ENCODE assay signal across 19 cellular contexts in the genomic region with DNA sequence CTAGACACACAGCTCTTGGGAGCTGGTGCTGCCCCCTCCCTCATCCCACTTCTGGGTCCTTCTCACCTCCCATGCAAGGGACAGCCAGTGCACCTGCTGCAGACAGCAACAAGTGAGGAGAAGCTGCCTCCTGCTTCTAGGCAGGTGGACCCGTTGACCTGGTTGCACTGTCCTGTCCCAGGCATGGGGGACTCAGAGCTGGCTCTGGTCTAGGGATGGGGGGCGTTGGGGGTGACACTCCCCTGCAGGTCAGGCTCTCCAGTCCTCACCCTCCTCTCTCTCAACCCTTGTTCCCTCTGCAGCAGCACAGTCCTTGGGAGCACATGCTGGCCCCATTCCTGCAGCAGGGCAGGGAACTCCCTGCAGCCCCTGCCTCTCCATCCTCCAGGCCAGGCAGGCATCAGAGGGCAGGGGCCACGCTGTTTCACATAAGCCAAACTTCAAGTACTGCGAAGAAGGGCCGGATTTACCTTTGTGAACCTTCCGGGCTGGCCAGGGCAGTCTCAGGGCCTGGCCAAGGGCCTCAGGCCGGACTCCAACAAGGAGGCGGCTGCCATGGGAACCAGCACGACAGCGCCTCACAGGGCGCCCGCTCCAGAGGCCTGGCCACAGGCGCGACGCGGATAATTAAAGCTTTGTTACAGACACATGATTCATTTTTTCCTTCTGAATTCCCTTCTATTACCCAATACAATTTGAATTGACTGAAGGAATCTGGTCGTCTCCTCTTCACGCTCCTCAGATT. TPM values are rescaled to one million over a fixed set of nuclear protein-coding genes. Genes with fewer than 3 reads are reported as not detected.
DNase-seq lines count a peak whose midpoint lies in the region; ATAC-seq and TF ChIP-seq lines count a peak whose summit lies in the region.
"Had no signal": no experiment of that assay in that cellular context is flagged by ENCODE, and none has a peak within 500 bp of the region (broad histone marks: within the 10 kb centered on the region; RNA-seq: fewer than 3 reads in every experiment).

No MANE protein-coding gene starts in this region.

- DNase-seq in Right ventricle myocardium inferior (ENCODE audit: missing footprints) (peak; percentile 20), left ventricle myocardium inferior (no peak), cerebellar cortex (ENCODE audit: low spot score) (peak; percentile 55), lower lobe of right lung (peak; percentile 36), substantia nigra (lab: John Stamatoyannopoulos, UW) (peak in 37 of 49 donors; percentile 18 to 86 (median 52)), omental fat pad (ENCODE audit: low spot score) (no peak)
- no peak for DNase-seq in activated T-helper 2 cell treated with anti-CD3 and anti-CD28 coated beads, Interferon-gamma antibody, Interleukin-2, Interleukin-4, amounts not matched to agents 10 μg/mL and 5 μg/mL and 100 μg/mL, durations not matched to agents 14 hours and 24 hours and 36 hours (ENCODE audit: low spot score)
- DNase-seq: Calu3, foreskin keratinocyte, islet precursor cell, naive B cell, NCI-H2029 treated with DMSO at 0.1 percent for 48 hours, SK-N-SH had no signal

- H3K9me3 Mint-ChIP-seq in activated T-helper 2 cell treated with anti-CD3 and anti-CD28 coated beads, Interferon-gamma antibody, Interleukin-2, Interleukin-4, amounts not matched to agents 10 μg/mL and 5 μg/mL and 100 μg/mL, durations not matched to agents 14 hours and 24 hours and 36 hours = no peaks in the 10 kb centered on the region
- H3K9me3 Mint-ChIP-seq: activated naive CD4-positive, alpha-beta T cell treated with anti-CD3 and anti-CD28 coated beads, Interleukin-2, amount 50 U/mL, for 24 hours; naive B cell; WTC11 had no signal

- H3K9me3 ChIP-seq in left ventricle myocardium inferior (replicated peaks) = no peaks in the 10 kb centered on the region
- no peaks in the 10 kb centered on the region for H3K9me3 ChIP-seq in lower lobe of right lung
- H3K9me3 ChIP-seq: A549, SK-N-SH, upper lobe of left lung had no signal

- TF ChIP-seq CTCF in left ventricle myocardium inferior (IDR thresholded peaks at IDR 0.05; ENCODE audit: borderline replicate concordance) (no peak), lower lobe of right lung (IDR thresholded peaks at IDR 0.05) (no peak), omental fat pad (IDR thresholded peaks at IDR 0.05) (no peak)

- intact Hi-C loops in Right ventricle myocardium inferior (cut with DNase I) (no loop called here), left ventricle myocardium inferior (cut with micrococcal nuclease) (no loop called here), lower lobe of right lung (cut with DNase I) (no loop called here)
- intact Hi-C loops in activated T-helper 2 cell treated with anti-CD3 and anti-CD28 coated beads, Interferon-gamma antibody, Interleukin-2, Interleukin-4, amounts not matched to agents 10 μg/mL and 5 μg/mL and 100 μg/mL, durations not matched to agents 14 hours and 24 hours and 36 hours (cut with micrococcal nuclease) = no loop called here

- no peaks in the 10 kb centered on the region for H3K36me3 Mint-ChIP-seq in activated T-helper 2 cell treated with anti-CD3 and anti-CD28 coated beads, Interferon-gamma antibody, Interleukin-2, Interleukin-4, amounts not matched to agents 10 μg/mL and 5 μg/mL and 100 μg/mL, durations not matched to agents 14 hours and 24 hours and 36 hours (ENCODE audit: low read depth)
- H3K36me3 Mint-ChIP-seq: activated naive CD4-positive, alpha-beta T cell treated with anti-CD3 and anti-CD28 coated beads, Interleukin-2, amount 50 U/mL, for 24 hours; naive B cell; WTC11 had no signal

- H3K4me1 ChIP-seq in left ventricle myocardium inferior = peaks cover 8% of the 10 kb centered on the region
- H3K4me1 ChIP-seq in lower lobe of right lung = no peaks in the 10 kb centered on the region
- H3K4me1 ChIP-seq: foreskin keratinocyte, upper lobe of left lung had no signal

- no peak overlapping the region for H3K4me3 Mint-ChIP-seq in activated T-helper 2 cell treated with anti-CD3 and anti-CD28 coated beads, Interferon-gamma antibody, Interleukin-2, Interleukin-4, amounts not matched to agents 10 μg/mL and 5 μg/mL and 100 μg/mL, durations not matched to agents 14 hours and 24 hours and 36 hours (ENCODE audit: low read depth)
- H3K4me3 Mint-ChIP-seq: activated naive CD4-positive, alpha-beta T cell treated with anti-CD3 and anti-CD28 coated beads, Interleukin-2, amount 50 U/mL, for 24 hours; WTC11 had no signal

- H3K36me3 ChIP-seq in left ventricle myocardium inferior = no peaks in the 10 kb centered on the region
- H3K36me3 ChIP-seq in lower lobe of right lung = no peaks in the 10 kb centered on the region
- H3K36me3 ChIP-seq: upper lobe of left lung had no signal

- H3K27ac Mint-ChIP-seq in activated T-helper 2 cell treated with anti-CD3 and anti-CD28 coated beads, Interferon-gamma antibody, Interleukin-2, Interleukin-4, amounts not matched to agents 10 μg/mL and 5 μg/mL and 100 μg/mL, durations not matched to agents 14 hours and 24 hours and 36 hours = no peak overlapping the region
- H3K27ac Mint-ChIP-seq: activated naive CD4-positive, alpha-beta T cell treated with anti-CD3 and anti-CD28 coated beads, Interleukin-2, amount 50 U/mL, for 24 hours; WTC11 had no signal

- H3K27me3 Mint-ChIP-seq in activated T-helper 2 cell treated with anti-CD3 and anti-CD28 coated beads, Interferon-gamma antibody, Interleukin-2, Interleukin-4, amounts not matched to agents 10 μg/mL and 5 μg/mL and 100 μg/mL, durations not matched to agents 14 hours and 24 hours and 36 hours (ENCODE audit: low read depth) = peaks cover 6% of the 10 kb centered on the region
- H3K27me3 Mint-ChIP-seq: activated naive CD4-positive, alpha-beta T cell treated with anti-CD3 and anti-CD28 coated beads, Interleukin-2, amount 50 U/mL, for 24 hours had no signal

- H3K27me3 ChIP-seq in left ventricle myocardium inferior (ENCODE audit: low read depth) = peaks cover 63% of the 10 kb centered on the region
- no peaks in the 10 kb centered on the region for H3K27me3 ChIP-seq in lower lobe of right lung (ENCODE audit: low read depth)
- H3K27me3 ChIP-seq: upper lobe of left lung had no signal

- no peaks in the 10 kb centered on the region for H3K4me1 Mint-ChIP-seq in activated T-helper 2 cell treated with anti-CD3 and anti-CD28 coated beads, Interferon-gamma antibody, Interleukin-2, Interleukin-4, amounts not matched to agents 10 μg/mL and 5 μg/mL and 100 μg/mL, durations not matched to agents 14 hours and 24 hours and 36 hours (ENCODE audit: low read depth)
- H3K4me1 Mint-ChIP-seq: activated naive CD4-positive, alpha-beta T cell treated with anti-CD3 and anti-CD28 coated beads, Interleukin-2, amount 50 U/mL, for 24 hours; naive B cell had no signal

- H3K4me3 ChIP-seq in left ventricle myocardium inferior = no peak overlapping the region
- no peak overlapping the region for H3K4me3 ChIP-seq in lower lobe of right lung
- H3K4me3 ChIP-seq: A549, upper lobe of left lung had no signal

- no peak overlapping the region for H3K27ac ChIP-seq in left ventricle myocardium inferior (replicated peaks)
- H3K27ac ChIP-seq in lower lobe of right lung = no peak overlapping the region
- peak overlapping the region; percentile 8 for H3K27ac ChIP-seq in substantia nigra (ENCODE audit: low read depth, low read length, poor library complexity, severe bottlenecking)
- H3K27ac ChIP-seq: A549, foreskin keratinocyte, KMS-11, upper lobe of left lung had no signal

- ATAC-seq in Right ventricle myocardium inferior (no peak), lower lobe of right lung (no peak), omental fat pad (ENCODE audit: low FRiP score) (no peak), HG03342 (IDR thresholded peaks at IDR 0.05; ENCODE audit: unreplicated experiment) (no peak)
- ATAC-seq: A549, foreskin keratinocyte, WTC11 had no signal

RNA-seq across cellular contexts. Expression of a gene that starts 48.5 kb away (rescaled TPM):
- total RNA-seq in Right ventricle myocardium inferior (1.4 TPM), left ventricle myocardium inferior (1.1 TPM), lower lobe of right lung (2.7 TPM), omental fat pad (1 to 10 TPM in 2 of 4 donors, under 1 TPM in 2; 0.28 to 2.8 (median 0.92) TPM)
- total RNA-seq in activated T-helper 2 cell treated with anti-CD3 and anti-CD28 coated beads, Interferon-gamma antibody, Interleukin-2, Interleukin-4, amounts not matched to agents 10 μg/mL and 5 μg/mL and 100 μg/mL, durations not matched to agents 14 hours and 24 hours and 36 hours = 1.1 and 1.6 TPM in 2 replicates

Comparison
In these comparisons a context has a peak if more than half of its experiments do, and no peak if none do; other contexts are left out.
1. DNase-seq: peak in Right ventricle myocardium inferior (single experiment), cerebellar cortex (single experiment), lower lobe of right lung (single experiment) and substantia nigra (37 of 49); none in left ventricle myocardium inferior (single experiment), activated T-helper 2 cell treated with anti-CD3 and anti-CD28 coated beads, Interferon-gamma antibody, Interleukin-2, Interleukin-4, amounts not matched to agents 10 μg/mL and 5 μg/mL and 100 μg/mL, durations not matched to agents 14 hours and 24 hours and 36 hours (single experiment) and omental fat pad (single experiment).